Comparison of ENCODE assay signal across 8 cellular contexts in the genomic region with DNA sequence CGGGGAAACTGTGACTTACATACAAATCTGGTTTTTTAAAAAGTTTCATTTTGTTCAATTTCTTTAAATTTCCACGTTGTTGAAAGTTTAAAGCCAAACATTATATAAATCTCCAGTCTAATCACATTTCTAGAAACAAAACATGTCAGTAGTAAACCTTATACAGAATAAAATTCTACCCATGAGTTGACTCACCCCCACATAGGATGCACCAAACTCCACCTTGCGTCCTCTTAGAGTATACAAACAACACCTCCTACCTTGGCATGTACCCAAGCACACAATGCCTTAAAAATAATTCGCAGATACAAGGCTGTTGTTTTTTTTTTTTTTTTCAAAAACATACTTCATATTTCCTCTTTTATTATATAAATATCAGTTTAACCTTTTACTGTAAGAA.
DNase-seq lines count a peak whose midpoint lies in the region; ATAC-seq, FAIRE-seq and TF ChIP-seq lines count a peak whose summit lies in the region.

No MANE protein-coding gene starts in this region.

- ATAC-seq in HG03342 (IDR thresholded peaks at IDR 0.05; ENCODE audit: unreplicated experiment) = no peak

- H3K9ac ChIP-seq in SU-DHL-6 (ENCODE audit: low read length) (no peak overlapping the region), parathyroid adenoma (no peak overlapping the region)

- H3K36me3 ChIP-seq in SU-DHL-6 (ENCODE audit: low read length) (no peaks in the 10 kb centered on the region; the same call in 1 of the 2 replicates), parathyroid adenoma (ENCODE audit: control insufficient read depth, insufficient read depth, low read length) (no peaks in the 10 kb centered on the region), WERI-Rb-1 (peaks cover 9% of the 10 kb centered on the region)
- no peaks in the 10 kb centered on the region for H3K36me3 ChIP-seq in effector memory CD4-positive, alpha-beta T cell (ENCODE audit: control insufficient read depth, insufficient read depth, low read length)

- peaks cover 35% of the 10 kb centered on the region for H3K4me1 ChIP-seq in effector memory CD4-positive, alpha-beta T cell (ENCODE audit: control insufficient read depth, insufficient read depth, low read length, poor library complexity, severe bottlenecking)
- H3K4me1 ChIP-seq in parathyroid adenoma = peaks cover 37% of the 10 kb centered on the region

- H3K9me3 ChIP-seq in SU-DHL-6 (ENCODE audit: insufficient read depth, low read length) (no peaks in the 10 kb centered on the region), parathyroid adenoma (ENCODE audit: control insufficient read depth, low read length) (no peaks in the 10 kb centered on the region), WERI-Rb-1 (ENCODE audit: severe bottlenecking) (no peaks in the 10 kb centered on the region)
- no peaks in the 10 kb centered on the region for H3K9me3 ChIP-seq in effector memory CD4-positive, alpha-beta T cell (ENCODE audit: control insufficient read depth, low read length)

- H2AFZ ChIP-seq in SU-DHL-6 (ENCODE audit: low read depth, low read length, severe bottlenecking) (no peak overlapping the region), parathyroid adenoma (no peak overlapping the region)

- FAIRE-seq in GM19239 (lab: Jason Lieb, UNC) = no peak

- no peak overlapping the region for H3K4me3 ChIP-seq in SU-DHL-6 (ENCODE audit: insufficient read depth, low read length, poor library complexity, severe bottlenecking)
- H3K4me3 ChIP-seq in effector memory CD4-positive, alpha-beta T cell (ENCODE audit: insufficient read depth, low read depth, low read length, poor library complexity, severe bottlenecking) = peak overlapping the region; percentile 29
- H3K4me3 ChIP-seq in parathyroid adenoma (ENCODE audit: low read depth, low read length) = peak overlapping the region; percentile 62
- no peak overlapping the region for H3K4me3 ChIP-seq in WERI-Rb-1 (ENCODE audit: low read depth, low read length)

- H3K4me2 ChIP-seq in SU-DHL-6 (ENCODE audit: low read depth, low read length, poor library complexity, severe bottlenecking) (peak overlapping the region; percentile 99), parathyroid adenoma (ENCODE audit: low read length) (peak overlapping the region; percentile 73)

- H4K20me1 ChIP-seq in SU-DHL-6 (ENCODE audit: low read depth, low read length) = peaks cover 24% of the 10 kb centered on the region

- peaks cover 19% of the 10 kb centered on the region for H3K79me2 ChIP-seq in SU-DHL-6 (ENCODE audit: insufficient read depth, low read length)
- peaks cover 23% of the 10 kb centered on the region for H3K79me2 ChIP-seq in parathyroid adenoma

- H3K9me2 ChIP-seq in SU-DHL-6 (replicated peaks; ENCODE audit: insufficient read depth, low read length) = no peaks in the 10 kb centered on the region

- H3K27ac ChIP-seq in SU-DHL-6 (ENCODE audit: low read depth, low read length) (no peak overlapping the region), parathyroid adenoma (peak overlapping the region; percentile 64), WERI-Rb-1 (no peak overlapping the region)
- H3K27ac ChIP-seq in effector memory CD4-positive, alpha-beta T cell (ENCODE audit: insufficient read depth, low read length, poor library complexity, severe bottlenecking) = peak overlapping the region; percentile 10

- no peak for TF ChIP-seq CTCF in SU-DHL-6 (IDR thresholded peaks at IDR 0.05; ENCODE audit: insufficient read depth, low read length, poor library complexity, severe bottlenecking)
- no peak for TF ChIP-seq CTCF in parathyroid adenoma (IDR thresholded peaks at IDR 0.05)
- TF ChIP-seq CTCF in WERI-Rb-1 (IDR thresholded peaks at IDR 0.05; ENCODE audit: low read depth, low read length) = no peak

- peak; percentile 32 to 33 for DNase-seq in NCI-H2081 (lab: John Stamatoyannopoulos, UW)
- DNase-seq in NCI-H2081 treated with DMSO at 0.1 percent for 48 hours (lab: John Stamatoyannopoulos, UW) = no peak
- peak in 1 of 3 donors; percentile 17 for DNase-seq in effector memory CD4-positive, alpha-beta T cell
- DNase-seq in GM19239 (ENCODE audit: insufficient read length, low spot score) = no peak
- no peak for DNase-seq in WERI-Rb-1

- peaks cover 19% of the 10 kb centered on the region for H3F3A ChIP-seq in SU-DHL-6 (ENCODE audit: insufficient read depth)

- H3K27me3 ChIP-seq in SU-DHL-6 (ENCODE audit: low read length) = no peaks in the 10 kb centered on the region
- no peaks in the 10 kb centered on the region for H3K27me3 ChIP-seq in effector memory CD4-positive, alpha-beta T cell (replicated peaks; ENCODE audit: control insufficient read depth, insufficient read depth, low read length, poor library complexity, severe bottlenecking)
- H3K27me3 ChIP-seq in parathyroid adenoma (ENCODE audit: control insufficient read depth, insufficient read depth, low read length) = no peaks in the 10 kb centered on the region
- H3K27me3 ChIP-seq in WERI-Rb-1 (ENCODE audit: insufficient read depth, low read depth, severe bottlenecking) = no peaks in the 10 kb centered on the region

Comparison
In these comparisons a context has a peak if more than half of its experiments do, and no peak if none do; other contexts are left out.
1. DNase-seq: peak in NCI-H2081 (2 of 2); none in NCI-H2081 treated with DMSO at 0.1 percent for 48 hours (single experiment), GM19239 (single experiment) and WERI-Rb-1 (single experiment).
2. H3K27ac ChIP-seq: peak in effector memory CD4-positive, alpha-beta T cell (single experiment) and parathyroid adenoma (single experiment); none in SU-DHL-6 (single experiment) and WERI-Rb-1 (single experiment).
3. H3K4me3 ChIP-seq: peak in effector memory CD4-positive, alpha-beta T cell (single experiment) and parathyroid adenoma (single experiment); none in SU-DHL-6 (single experiment) and WERI-Rb-1 (single experiment).